Comparison of ENCODE assay signal across 8 cellular contexts in genomic region chr13:40191186-40191980, GRCh38.
DNase-seq lines count a peak whose midpoint lies in the region; ATAC-seq and TF ChIP-seq lines count a peak whose summit lies in the region.

No MANE protein-coding gene starts in this region.

- H3K9ac ChIP-seq in OCI-LY3 (ENCODE audit: low read length), result no peak overlapping the region

- H3K4me2 ChIP-seq in OCI-LY3 (ENCODE audit: low read length), result peak overlapping the region; percentile 67

- H3K4me1 Mint-ChIP-seq in stimulated activated effector memory CD8-positive, alpha-beta T cell treated with anti-CD3 and anti-CD28 coated beads, Interleukin-12 subunit alpha, Interleukin-12 subunit beta, amount 100 ng/mL, for 72 hours, result peaks cover 46% of the 10 kb centered on the region

- H3K4me3 Mint-ChIP-seq in stimulated activated effector memory CD8-positive, alpha-beta T cell treated with anti-CD3 and anti-CD28 coated beads, Interleukin-12 subunit alpha, Interleukin-12 subunit beta, amount 100 ng/mL, for 72 hours, result peak overlapping the region; percentile 36

- H3K36me3 Mint-ChIP-seq in stimulated activated effector memory CD8-positive, alpha-beta T cell treated with anti-CD3 and anti-CD28 coated beads, Interleukin-12 subunit alpha, Interleukin-12 subunit beta, amount 100 ng/mL, for 72 hours, result no peaks in the 10 kb centered on the region

- DNase-seq in brain microvascular endothelial cell, result peak; percentile 39
- DNase-seq in kidney glomerular epithelial cell (lab: John Stamatoyannopoulos, UW), result peak; percentile 33
- no peak for DNase-seq in stimulated activated effector memory CD8-positive, alpha-beta T cell treated with anti-CD3 and anti-CD28 coated beads, Interleukin-12 subunit alpha, Interleukin-12 subunit beta, amount 100 ng/mL, for 72 hours (ENCODE audit: low spot score in 2 of 2)
- no peak for DNase-seq in middle frontal gyrus (ENCODE audit: extremely low spot score, low spot score)
- DNase-seq in NCI-H748 (lab: John Stamatoyannopoulos, UW; ENCODE audit: unreplicated experiment), result no peak
- no peak for DNase-seq in NCI-H524 (lab: John Stamatoyannopoulos, UW)

- no peak overlapping the region for H3K4me3 ChIP-seq in OCI-LY3 (ENCODE audit: low read length)
- no peak overlapping the region for H3K4me3 ChIP-seq in brain microvascular endothelial cell (ENCODE audit: low read depth, low read length)

- no peak overlapping the region for H2AFZ ChIP-seq in OCI-LY3 (ENCODE audit: low read depth, low read length)

- H3K9me3 Mint-ChIP-seq in stimulated activated effector memory CD8-positive, alpha-beta T cell treated with anti-CD3 and anti-CD28 coated beads, Interleukin-12 subunit alpha, Interleukin-12 subunit beta, amount 100 ng/mL, for 72 hours, result no peaks in the 10 kb centered on the region

- H3K9me3 ChIP-seq in OCI-LY3 (ENCODE audit: insufficient read depth, low read length), result no peaks in the 10 kb centered on the region

- peaks cover 12% of the 10 kb centered on the region for H3K4me1 ChIP-seq in OCI-LY3 (ENCODE audit: low read length)

- no peak overlapping the region for H3K27ac ChIP-seq in OCI-LY3 (ENCODE audit: low read length)
- H3K27ac ChIP-seq in brain microvascular endothelial cell, result peak overlapping the region; percentile 84

- peak overlapping the region; percentile 52 for H3K27ac Mint-ChIP-seq in stimulated activated effector memory CD8-positive, alpha-beta T cell treated with anti-CD3 and anti-CD28 coated beads, Interleukin-12 subunit alpha, Interleukin-12 subunit beta, amount 100 ng/mL, for 72 hours

- TF ChIP-seq CTCF in OCI-LY3 (IDR thresholded peaks at IDR 0.05; ENCODE audit: low read depth, low read length) (no peak), brain microvascular endothelial cell (IDR thresholded peaks at IDR 0.05; ENCODE audit: low read depth, low read length, missing control alignments) (no peak)

- in situ Hi-C loops in brain microvascular endothelial cell (cut with HindIII; ENCODE audit: low pct_ligation_motif_present, low sequenced_read_pairs), result no loop called here

- no peaks in the 10 kb centered on the region for H3K79me2 ChIP-seq in OCI-LY3 (ENCODE audit: low read length)

- no peaks in the 10 kb centered on the region for H4K20me1 ChIP-seq in OCI-LY3 (ENCODE audit: insufficient read depth, low read length)

- no peak for ATAC-seq in stimulated activated effector memory CD8-positive, alpha-beta T cell treated with anti-CD3 and anti-CD28 coated beads, Interleukin-12 subunit alpha, Interleukin-12 subunit beta, amount 100 ng/mL, for 72 hours
- ATAC-seq in GM19035 (IDR thresholded peaks at IDR 0.05; ENCODE audit: unreplicated experiment), result no peak

- H3K36me3 ChIP-seq in OCI-LY3 (replicated peaks; ENCODE audit: low read depth, low read length) (no peaks in the 10 kb centered on the region), brain microvascular endothelial cell (replicated peaks) (no peaks in the 10 kb centered on the region)

- H3K27me3 ChIP-seq in OCI-LY3 (ENCODE audit: low read depth, low read length) (0 out of 2 replicates have a peak, but pooled peaks cover 5% of the 10 kb centered on the region), brain microvascular endothelial cell (replicated peaks) (no peaks in the 10 kb centered on the region)

Comparison
In these comparisons a context has a peak if more than half of its experiments do, and no peak if none do; other contexts are left out.
1. DNase-seq: peak in brain microvascular endothelial cell (single experiment) and kidney glomerular epithelial cell (single experiment); none in stimulated activated effector memory CD8-positive, alpha-beta T cell treated with anti-CD3 and anti-CD28 coated beads, Interleukin-12 subunit alpha, Interleukin-12 subunit beta, amount 100 ng/mL, for 72 hours (0 of 2), middle frontal gyrus (single experiment), NCI-H748 (single experiment) and NCI-H524 (0 of 2).